8 cellular contexts compared by ENCODE assay signal in the genomic region with DNA sequence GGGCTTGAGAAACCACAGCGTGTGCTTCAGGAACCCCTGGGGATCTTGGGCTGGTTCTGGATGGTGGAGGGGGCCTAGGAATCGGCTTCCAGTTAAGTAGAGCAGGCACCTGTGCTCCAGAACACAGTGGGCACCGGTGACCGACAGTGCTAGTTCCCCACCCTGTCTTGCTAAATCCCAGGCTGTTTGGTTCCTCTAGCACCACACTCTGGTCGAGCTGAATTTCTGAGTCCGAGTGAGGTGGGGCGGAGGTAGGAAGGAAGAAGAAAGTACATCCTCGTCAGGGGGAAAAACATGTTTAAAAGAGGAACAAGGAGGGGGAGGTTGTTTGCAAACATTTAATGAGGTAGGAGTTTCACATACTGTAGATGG. TPM values are rescaled to one million over a fixed set of nuclear protein-coding genes. Genes with fewer than 3 reads are reported as not detected.
A peak's percentile ranks its signal among the peaks of the same experiment; 100 is the strongest.
DNase-seq lines count a peak whose midpoint lies in the region; ATAC-seq and TF ChIP-seq lines count a peak whose summit lies in the region.

No MANE protein-coding gene starts in this region.

- H3K4me3 ChIP-seq in NB4 (ENCODE audit: low read depth, low read length): peak overlapping the region; percentile 4
- no peak overlapping the region for H3K4me3 ChIP-seq in parathyroid adenoma (ENCODE audit: low read depth, low read length)

- no peak overlapping the region for H3K18ac ChIP-seq in H9 (ENCODE audit: insufficient read length, low read depth, low read length)

- no peak overlapping the region for H3K56ac ChIP-seq in H9 (ENCODE audit: insufficient read length, low read depth, low read length)

- H3K23ac ChIP-seq in H9 (ENCODE audit: insufficient read length, low read depth, low read length): no peak overlapping the region

- H3K4me1 ChIP-seq in H9 (ENCODE audit: insufficient read depth, low read length): peaks cover 3% of the 10 kb centered on the region; the same call in 1 of the 2 replicates
- H3K4me1 ChIP-seq in parathyroid adenoma: peaks cover 12% of the 10 kb centered on the region

- H3K79me2 ChIP-seq in H9 (ENCODE audit: insufficient read depth, low read length) (no peaks in the 10 kb centered on the region), parathyroid adenoma (no peaks in the 10 kb centered on the region)

- H2AK5ac ChIP-seq in H9 (ENCODE audit: insufficient read length, low read length): no peak overlapping the region

- no peak overlapping the region for H4K5ac ChIP-seq in H9 (ENCODE audit: insufficient read length, low read depth, low read length)

- H4K20me1 ChIP-seq in H9 (ENCODE audit: control insufficient read depth, insufficient read depth, insufficient read length): no peaks in the 10 kb centered on the region

- peaks cover 10% of the 10 kb centered on the region for H3K79me1 ChIP-seq in H9 (ENCODE audit: insufficient read depth, low read depth, low read length, poor library complexity, severe bottlenecking)

- TF ChIP-seq CTCF in H9 (conservative IDR thresholded peaks at IDR 0.05) (peak; percentile 34; the same call in 2 of the 3 replicates), NB4 (IDR thresholded peaks at IDR 0.05; ENCODE audit: low read depth, low read length) (peak; percentile 9), chondrocyte (IDR thresholded peaks at IDR 0.05) (peak; percentile 30), parathyroid adenoma (IDR thresholded peaks at IDR 0.05) (no peak)

- peak overlapping the region; percentile 11 to 50 (median 21); a peak in 5 of 7 replicates for H3K27ac Mint-ChIP-seq in H9
- peak overlapping the region; percentile 88 for H3K27ac Mint-ChIP-seq in chondrocyte (ENCODE audit: unreplicated experiment)

- H3K36me3 ChIP-seq in parathyroid adenoma (ENCODE audit: control insufficient read depth, insufficient read depth, low read length): no peaks in the 10 kb centered on the region

- WGBS in H9 (ENCODE audit: extremely low coverage, insufficient read length, low lambda C conversion rate): no CpG with 5 or more reads among the region's 8 CpGs

- H3K4me1 Mint-ChIP-seq in H9 (peaks cover 32 to 37% of the 10 kb centered on the region in 2 experiments), chondrocyte (ENCODE audit: low read depth) (peaks cover 52% of the 10 kb centered on the region)

- TF ChIP-seq POLR2A in NB4 (IDR thresholded peaks at IDR 0.05; ENCODE audit: extremely low read depth, insufficient read length): no peak

- no peak overlapping the region for H4K91ac ChIP-seq in H9 (ENCODE audit: insufficient read length, low read depth, low read length)

- H3K9ac ChIP-seq in H9 (ENCODE audit: extremely low read depth, insufficient read length, low read length) (no peak overlapping the region), parathyroid adenoma (no peak overlapping the region)

- H2BK15ac ChIP-seq in H9 (ENCODE audit: low read depth, low read length): no peak overlapping the region

- no peak for DNase-seq in H9
- peak; percentile 77 for DNase-seq in NB4 (ENCODE audit: low read depth)
- no peak for DNase-seq in chondrocyte (ENCODE audit: low spot score)
- DNase-seq in central memory CD4-positive, alpha-beta T cell: no peak
- no peak for DNase-seq in NCI-H2227 (lab: John Stamatoyannopoulos, UW; ENCODE audit: unreplicated experiment)
- DNase-seq in NCI-H2081 (lab: John Stamatoyannopoulos, UW): no peak

- no peak overlapping the region for H3T11ph ChIP-seq in H9 (ENCODE audit: low read length)

- peak; percentile 9 for ATAC-seq in GM18519 (IDR thresholded peaks at IDR 0.05; ENCODE audit: low FRiP score, unreplicated experiment)

- no peak overlapping the region for H3K4ac ChIP-seq in H9 (ENCODE audit: low read depth, low read length)

- no peaks in the 10 kb centered on the region; a peak in 2 of 7 replicates for H3K36me3 Mint-ChIP-seq in H9 (ENCODE audit: insufficient read depth in 1 of 3, low read depth in 3 of 3)
- peaks cover 2% of the 10 kb centered on the region for H3K36me3 Mint-ChIP-seq in chondrocyte (ENCODE audit: low read depth)

- H2BK20ac ChIP-seq in H9 (ENCODE audit: low read depth, low read length, poor library complexity, severe bottlenecking): no peak overlapping the region

- H3K4me2 ChIP-seq in H9 (ENCODE audit: insufficient read depth, insufficient read length, low read length) (no peak overlapping the region), parathyroid adenoma (ENCODE audit: low read length) (no peak overlapping the region)

- H3K27me3 ChIP-seq in H9 (ENCODE audit: insufficient read depth, low read length) (no peaks in the 10 kb centered on the region), parathyroid adenoma (ENCODE audit: control insufficient read depth, insufficient read depth, low read length) (no peaks in the 10 kb centered on the region)

- no peak overlapping the region for H4K8ac ChIP-seq in H9 (replicated peaks; ENCODE audit: insufficient read length, low read depth, low read length)

- no peaks in the 10 kb centered on the region; the same call in 1 of the 2 replicates for H3K27me3 Mint-ChIP-seq in H9 (ENCODE audit: low read depth)
- no peaks in the 10 kb centered on the region for H3K27me3 Mint-ChIP-seq in chondrocyte (ENCODE audit: low read depth)

- H3K9me3 ChIP-seq in H9 (ENCODE audit: control insufficient read depth, low read depth, low read length) (no peaks in the 10 kb centered on the region), parathyroid adenoma (ENCODE audit: control insufficient read depth, low read length) (no peaks in the 10 kb centered on the region)

- H3K4me3 Mint-ChIP-seq in H9: no peak overlapping the region
- no peak overlapping the region for H3K4me3 Mint-ChIP-seq in chondrocyte (ENCODE audit: unreplicated experiment)

- no peak overlapping the region for H2BK120ac ChIP-seq in H9 (ENCODE audit: low read depth, low read length, poor library complexity, severe bottlenecking)

- H3K27ac ChIP-seq in H9 (ENCODE audit: insufficient read length, low read depth, low read length) (no peak overlapping the region), parathyroid adenoma (peak overlapping the region; percentile 40)

- H2BK12ac ChIP-seq in H9 (ENCODE audit: insufficient read length, low read depth, low read length): no peak overlapping the region

- H2BK5ac ChIP-seq in H9 (ENCODE audit: insufficient read length, low read length): no peak overlapping the region

- H3K9me3 Mint-ChIP-seq in H9 (no peaks in the 10 kb centered on the region), chondrocyte (ENCODE audit: low read depth) (no peaks in the 10 kb centered on the region)

- H2AFZ ChIP-seq in H9 (ENCODE audit: low read length): no peak overlapping the region
- H2AFZ ChIP-seq in parathyroid adenoma: no peak overlapping the region

- H3K23me2 ChIP-seq in H9 (ENCODE audit: insufficient read length, low read depth, low read length, poor library complexity, severe bottlenecking): peaks cover 3% of the 10 kb centered on the region

- H3K14ac ChIP-seq in H9 (ENCODE audit: insufficient read depth, low read length): no peak overlapping the region; the same call in 1 of the 2 replicates

RNA-seq across cellular contexts. Expression of a gene that starts 29.1 kb away (rescaled TPM):
- total RNA-seq in H9 (2021): 70.8 and 72.6 TPM in 2 replicates
- 46.0 to 63.9 TPM (median 48.0 TPM) in 3 replicates for total RNA-seq in chondrocyte
